ENCODE assay signal across 8 cellular contexts in genomic region chr15:81312790-81313543, GRCh38. TPM values are rescaled to one million over a fixed set of nuclear protein-coding genes. Genes with fewer than 3 reads are reported as not detected.
A peak's percentile ranks its signal among the peaks of the same experiment; 100 is the strongest.
DNase-seq lines count a peak whose midpoint lies in the region; ATAC-seq and TF ChIP-seq lines count a peak whose summit lies in the region.

No MANE protein-coding gene starts in this region.

- H2AFZ ChIP-seq in OCI-LY7 (ENCODE audit: low read length), result no peak overlapping the region

- no peaks in the 10 kb centered on the region for H3K27me3 ChIP-seq in CD4-positive, alpha-beta T cell (ENCODE audit: control insufficient read depth, insufficient read depth, low read length)
- no peaks in the 10 kb centered on the region for H3K27me3 ChIP-seq in esophagus squamous epithelium

- WGBS in esophagus squamous epithelium, 2 donors, result 39 to 46% methylated on average over 13 to 19 of the region's 22 CpGs

- H3K4me3 Mint-ChIP-seq in CD4-positive, alpha-beta T cell, result no peak overlapping the region

- H3K79me2 ChIP-seq in OCI-LY7 (ENCODE audit: insufficient read depth, low read depth, low read length), result no peaks in the 10 kb centered on the region

- H3K4me2 ChIP-seq in OCI-LY7 (ENCODE audit: low read length), result peak overlapping the region; percentile 34; the same call in 1 of the 2 replicates

- no peaks in the 10 kb centered on the region for H3K9me3 ChIP-seq in CD4-positive, alpha-beta T cell (ENCODE audit: control insufficient read depth, low read length)
- H3K9me3 ChIP-seq in OCI-LY7 (ENCODE audit: low read length) (no peaks in the 10 kb centered on the region), esophagus squamous epithelium (no peaks in the 10 kb centered on the region)

- CTCF ChIA-PET in CD4-positive, alpha-beta T cell (lab: Charles Lee), result no interaction called here
- CTCF ChIA-PET in OCI-LY7 (lab: Charles Lee; ENCODE audit: unreplicated experiment), result interaction anchor here (1.0 kb wide), 1 partner anchor 14 kb away, joined by 3 read pairs; no protein-coding TSS in a partner anchor

- H3K4me1 ChIP-seq in OCI-LY7 (ENCODE audit: insufficient read depth, low read length, poor library complexity, severe bottlenecking) (peaks cover 62% of the 10 kb centered on the region), esophagus squamous epithelium (peaks cover 21 to 38% (median 22%) of the 10 kb centered on the region in 3 donors)

- ATAC-seq in CD4-positive, alpha-beta T cell (ENCODE audit: poor library complexity), result no peak
- no peak for ATAC-seq in GM18868 (IDR thresholded peaks at IDR 0.05; ENCODE audit: unreplicated experiment)
- no peak for ATAC-seq in HG03108 (IDR thresholded peaks at IDR 0.05; ENCODE audit: unreplicated experiment)
- no peak for ATAC-seq in HG02610 (IDR thresholded peaks at IDR 0.05; ENCODE audit: unreplicated experiment)

- no peaks in the 10 kb centered on the region for H3K27me3 Mint-ChIP-seq in CD4-positive, alpha-beta T cell

- DNase-seq in CD4-positive, alpha-beta T cell, result no peak
- DNase-seq in OCI-LY7 (ENCODE audit: low spot score), result no peak
- no peak for DNase-seq in esophagus squamous epithelium (lab: John Stamatoyannopoulos, UW)
- DNase-seq in posterior vena cava (ENCODE audit: low spot score), result peak; percentile 94
- DNase-seq in activated gamma-delta T cell (lab: John Stamatoyannopoulos, UW), result no peak

- no peaks in the 10 kb centered on the region for H3K9me2 ChIP-seq in OCI-LY7 (ENCODE audit: insufficient read depth, low read length)

- peaks cover 93% of the 10 kb centered on the region for H3K36me3 Mint-ChIP-seq in CD4-positive, alpha-beta T cell (ENCODE audit: low read depth)

- TF ChIP-seq CTCF in CD4-positive, alpha-beta T cell (IDR thresholded peaks at IDR 0.05), result no peak
- TF ChIP-seq CTCF in OCI-LY7 (conservative IDR thresholded peaks at IDR 0.05; ENCODE audit: low read length) (no peak), esophagus squamous epithelium (IDR thresholded peaks at IDR 0.05) (no peak)

- H3K9me3 Mint-ChIP-seq in CD4-positive, alpha-beta T cell, result no peaks in the 10 kb centered on the region

- H3K27ac ChIP-seq in CD4-positive, alpha-beta T cell (ENCODE audit: low read depth, low read length), result peak overlapping the region; percentile 67
- no peak overlapping the region for H3K27ac ChIP-seq in OCI-LY7 (ENCODE audit: low read depth, low read length, poor library complexity, severe bottlenecking)
- H3K27ac ChIP-seq in esophagus squamous epithelium, result peak overlapping the region; percentile 71 to 83 (median 78)

- intact Hi-C loops in CD4-positive, alpha-beta T cell (cut with DNase I, micrococcal nuclease), result loop anchor here in 1 of 2 experiments (1.0 to 2.0 kb wide), 2 partner anchors 8 to 14 kb away; no protein-coding TSS in a partner anchor
- intact Hi-C loops in OCI-LY7 (cut with micrococcal nuclease; ENCODE audit: unreplicated experiment) (no loop called here), esophagus squamous epithelium (cut with DNase I) (no loop called here), posterior vena cava (cut with DNase I) (no loop called here)

- peaks cover 85% of the 10 kb centered on the region for H3K4me1 Mint-ChIP-seq in CD4-positive, alpha-beta T cell (ENCODE audit: low read depth)

- POLR2A ChIA-PET in CD4-positive, alpha-beta T cell (lab: Charles Lee), result interaction anchor here (0.6 to 3.5 kb wide), 6 partner anchors 8 to 27 kb away, joined by 3 to 14 read pairs (median 6); partner anchors contain the start of gene STARD5
- POLR2A ChIA-PET in OCI-LY7 (lab: Charles Lee), result interaction anchor here (1.0 kb wide), 1 partner anchor 14 kb away, joined by 3 read pairs; no protein-coding TSS in a partner anchor

- H3K27ac Mint-ChIP-seq in CD4-positive, alpha-beta T cell, result peak overlapping the region; percentile 92

- peaks cover 72% of the 10 kb centered on the region for H3K36me3 ChIP-seq in OCI-LY7 (ENCODE audit: insufficient read depth, low read length)
- H3K36me3 ChIP-seq in esophagus squamous epithelium, result peaks cover 6 to 89% (median 21%) of the 10 kb centered on the region in 3 donors

- H3K4me3 ChIP-seq in OCI-LY7 (ENCODE audit: low read depth, low read length, poor library complexity, severe bottlenecking) (no peak overlapping the region), esophagus squamous epithelium (no peak overlapping the region)

- TF ChIP-seq POLR2A in esophagus squamous epithelium (IDR thresholded peaks at IDR 0.05), result no peak

- BruUV-seq in OCI-LY7 (replicated peaks; lab: Mats Ljungman, UMichigan), result no TSS peak

- peaks cover 6% of the 10 kb centered on the region; the same call in 1 of the 2 replicates for H4K20me1 ChIP-seq in OCI-LY7 (ENCODE audit: insufficient read depth, low read length)

RNA-seq across cellular contexts. Expression of gene STARD5, which starts 11.0 kb away (rescaled TPM):
- 1 to 10 TPM; 9.7 to 9.8 TPM for total RNA-seq in CD4-positive, alpha-beta T cell
- 12.4 and 20.3 TPM in 2 replicates for total RNA-seq in OCI-LY7 (2014; rRNA removed; shearing (Covaris generic))
- total RNA-seq in OCI-LY7 (2022) (6.5 and 8.3 TPM in 2 replicates), esophagus squamous epithelium (10 to 100 TPM; 14.9 to 21.2 (median 17.5) TPM), posterior vena cava (1 to 10 TPM; 3.9 to 5.9 TPM)
